8 cellular contexts compared by ENCODE assay signal in the genomic region with DNA sequence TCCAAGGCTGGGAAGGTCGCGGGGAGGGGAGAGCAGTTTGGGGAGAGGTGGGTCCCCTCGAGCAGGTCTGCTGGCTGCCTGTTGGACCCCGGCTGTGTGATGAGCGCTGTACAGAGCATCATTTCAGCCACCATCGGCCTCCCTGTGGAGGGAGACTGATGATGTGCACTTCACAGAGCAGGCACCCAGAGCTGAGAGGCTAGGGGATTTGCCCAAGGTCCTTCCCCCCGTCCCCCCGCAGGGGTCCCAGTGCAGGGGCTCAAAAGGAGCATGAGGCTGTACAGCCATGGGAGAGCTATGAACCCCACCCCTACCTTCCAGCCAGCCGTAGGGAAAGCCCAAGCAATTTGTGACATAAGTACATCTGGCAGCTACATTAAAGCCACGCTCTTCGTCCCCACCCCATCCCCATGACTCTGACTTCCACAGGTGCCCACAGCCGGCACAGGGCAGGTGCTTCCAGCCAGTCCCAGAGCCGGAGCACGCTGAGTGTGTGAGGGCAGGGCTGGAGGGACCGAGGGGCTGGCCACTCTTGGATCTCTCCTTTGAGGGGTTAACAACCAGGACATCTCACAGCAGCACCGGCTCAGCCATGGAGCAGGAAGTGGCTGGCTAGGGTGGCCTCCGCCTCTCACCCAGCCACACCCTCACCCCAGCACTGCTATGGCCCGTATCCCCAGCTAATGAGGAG. TPM values are rescaled to one million over a fixed set of nuclear protein-coding genes. Genes with fewer than 3 reads are reported as not detected.
DNase-seq lines count a peak whose midpoint lies in the region; ATAC-seq lines count a peak whose summit lies in the region.

No MANE protein-coding gene starts in this region.

- H3K4me1 ChIP-seq in mononuclear cell (ENCODE audit: insufficient read depth, low read length) (peaks cover 42% of the 10 kb centered on the region), aorta (ENCODE audit: control insufficient read depth in 1 of 2, insufficient read depth in 2 of 2, low read length in 2 of 2) (no peaks in the 10 kb centered on the region)

- DNase-seq in stimulated activated CD4-positive, alpha-beta T cell treated with anti-CD3 and anti-CD28 coated beads, Interleukin-15, amount 100 ng/mL, for 24 hours: peak; percentile 27
- DNase-seq in stimulated activated CD4-positive, alpha-beta T cell treated with anti-CD3 and anti-CD28 coated beads, Interleukin-12 subunit alpha, Interleukin-12 subunit beta, amount 100 ng/mL, for 4 hours: no peak
- DNase-seq in aorta (no peak), medulla oblongata (ENCODE audit: extremely low spot score) (no peak), NCI-H748 treated with DMSO at 0.1 percent for 48 hours (lab: John Stamatoyannopoulos, UW) (no peak)

- H3K27me3 Mint-ChIP-seq in activated T-helper 17 cell treated with anti-CD3 and anti-CD28 coated beads, Interleukin-2, amount 50 U/mL, for 72 hours: peaks cover 6% of the 10 kb centered on the region

- H3K4me3 Mint-ChIP-seq in activated T-helper 17 cell treated with anti-CD3 and anti-CD28 coated beads, Interleukin-2, amount 50 U/mL, for 72 hours: peak overlapping the region; percentile 84

- H3K27ac Mint-ChIP-seq in activated T-helper 17 cell treated with anti-CD3 and anti-CD28 coated beads, Interleukin-2, amount 50 U/mL, for 72 hours: peak overlapping the region; percentile 90

- intact Hi-C loops in aorta (cut with DNase I): no loop called here

- 63 to 67% methylated on average over 18 of the region's 18 CpGs for WGBS in aorta, 2 donors

- H3K4me1 Mint-ChIP-seq in activated T-helper 17 cell treated with anti-CD3 and anti-CD28 coated beads, Interleukin-2, amount 50 U/mL, for 72 hours: peaks cover 9% of the 10 kb centered on the region

- peaks cover 8% of the 10 kb centered on the region for H3K27me3 ChIP-seq in mononuclear cell (ENCODE audit: insufficient read depth, low read length)
- H3K27me3 ChIP-seq in aorta (ENCODE audit: control insufficient read depth in 1 of 2, insufficient read depth in 2 of 2, low read length in 1 of 2): peaks cover 0 to 1% of the 10 kb centered on the region in 2 donors

- ATAC-seq in activated T-helper 17 cell treated with anti-CD3 and anti-CD28 coated beads, Interleukin-2, amount 50 U/mL, for 72 hours (replicated peaks): no peak
- ATAC-seq in aorta (ENCODE audit: low FRiP score): peak; percentile 1
- no peak for ATAC-seq in GM19395 (IDR thresholded peaks at IDR 0.05; ENCODE audit: unreplicated experiment)

- H3K9me3 ChIP-seq in mononuclear cell (ENCODE audit: low read depth, low read length) (no peaks in the 10 kb centered on the region), aorta (ENCODE audit: control insufficient read depth, low read length) (no peaks in the 10 kb centered on the region)

- no peak overlapping the region for H3K27ac ChIP-seq in aorta (ENCODE audit: low read depth in 1 of 2, low read length in 2 of 2)

- no peaks in the 10 kb centered on the region for H3K9me3 Mint-ChIP-seq in activated T-helper 17 cell treated with anti-CD3 and anti-CD28 coated beads, Interleukin-2, amount 50 U/mL, for 72 hours

- peaks cover 30% of the 10 kb centered on the region for H3K36me3 Mint-ChIP-seq in activated T-helper 17 cell treated with anti-CD3 and anti-CD28 coated beads, Interleukin-2, amount 50 U/mL, for 72 hours (ENCODE audit: low read depth)

- H3K4me3 ChIP-seq in mononuclear cell (ENCODE audit: low read length) (peak overlapping the region; percentile 99), aorta (ENCODE audit: low read length in 2 of 2) (no peak overlapping the region)

- H3K36me3 ChIP-seq in aorta (ENCODE audit: control insufficient read depth in 1 of 2, insufficient read depth in 2 of 2, low read length in 1 of 2): no peaks in the 10 kb centered on the region

RNA-seq across cellular contexts. Expression of a gene that starts 2.3 kb away (rescaled TPM):
- total RNA-seq in activated T-helper 17 cell treated with anti-CD3 and anti-CD28 coated beads, Interleukin-2, amount 50 U/mL, for 72 hours: 10 to 100 TPM; 29.1 to 50.2 TPM
- total RNA-seq in mononuclear cell (32.3 TPM), aorta (1 to 10 TPM; 4.0 to 6.3 TPM)
- polyA plus RNA-seq in aorta: 1 to 10 TPM in 1 of 2 donors, under 1 TPM in 1; 0.59 to 2.0 TPM

RNA-seq across cellular contexts. Expression of a gene that starts 11.0 kb away (rescaled TPM):
- total RNA-seq in activated T-helper 17 cell treated with anti-CD3 and anti-CD28 coated beads, Interleukin-2, amount 50 U/mL, for 72 hours: not detected
- total RNA-seq in mononuclear cell (0.52 TPM), aorta (1 to 10 TPM; 6.6 to 9.5 TPM)
- polyA plus RNA-seq in aorta: 10 to 100 TPM in 1 of 2 donors, 1 to 10 TPM in 1; 5.6 to 11.1 TPM
